Comparison of ENCODE assay signal across 8 cellular contexts in the genomic region with DNA sequence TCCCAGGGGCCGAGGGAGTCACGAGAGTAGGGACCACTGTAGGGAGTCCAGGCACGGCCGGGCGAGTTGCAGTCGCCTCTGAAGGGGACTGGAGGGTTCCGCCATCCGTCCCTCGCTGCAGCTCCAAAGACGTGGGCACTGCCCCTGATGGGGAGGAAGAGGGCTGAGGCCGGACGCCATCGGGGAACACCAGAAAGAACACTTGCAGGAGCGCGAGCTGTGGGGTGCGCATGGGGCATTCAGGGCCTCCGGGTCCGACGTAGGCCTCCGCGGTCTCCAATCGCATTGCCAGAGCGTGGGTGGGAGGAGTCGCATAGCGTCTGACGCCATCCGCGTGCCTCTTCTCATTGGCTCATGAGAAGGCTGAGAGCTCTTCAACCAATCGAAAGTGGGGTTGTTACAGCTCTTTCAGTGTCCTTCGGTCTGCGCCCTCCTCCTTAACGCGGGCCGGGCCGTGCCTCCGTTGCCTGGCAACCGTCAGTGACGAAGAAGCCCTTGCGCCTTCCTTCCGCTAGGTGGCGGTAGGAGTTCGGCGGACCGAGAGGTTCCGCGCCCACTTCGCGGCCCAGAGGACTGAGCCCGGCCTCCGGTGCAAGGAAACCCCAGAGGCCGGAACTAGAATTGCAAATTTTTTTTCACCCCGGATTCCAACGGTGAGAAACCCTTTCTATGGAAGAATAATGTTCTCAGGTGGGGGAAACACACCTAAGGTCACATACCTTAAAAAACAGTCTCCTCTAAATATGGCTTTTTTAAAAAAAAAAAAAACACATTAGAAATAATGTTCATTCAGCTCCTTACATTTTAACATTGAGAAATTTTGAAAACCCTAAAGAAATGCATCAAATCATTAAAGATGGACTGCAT. TPM values are rescaled to one million over a fixed set of nuclear protein-coding genes. Genes with fewer than 3 reads are reported as not detected.
A peak's percentile ranks its signal among the peaks of the same experiment; 100 is the strongest.
DNase-seq lines count a peak whose midpoint lies in the region; ATAC-seq lines count a peak whose summit lies in the region.

A gene with protein sequence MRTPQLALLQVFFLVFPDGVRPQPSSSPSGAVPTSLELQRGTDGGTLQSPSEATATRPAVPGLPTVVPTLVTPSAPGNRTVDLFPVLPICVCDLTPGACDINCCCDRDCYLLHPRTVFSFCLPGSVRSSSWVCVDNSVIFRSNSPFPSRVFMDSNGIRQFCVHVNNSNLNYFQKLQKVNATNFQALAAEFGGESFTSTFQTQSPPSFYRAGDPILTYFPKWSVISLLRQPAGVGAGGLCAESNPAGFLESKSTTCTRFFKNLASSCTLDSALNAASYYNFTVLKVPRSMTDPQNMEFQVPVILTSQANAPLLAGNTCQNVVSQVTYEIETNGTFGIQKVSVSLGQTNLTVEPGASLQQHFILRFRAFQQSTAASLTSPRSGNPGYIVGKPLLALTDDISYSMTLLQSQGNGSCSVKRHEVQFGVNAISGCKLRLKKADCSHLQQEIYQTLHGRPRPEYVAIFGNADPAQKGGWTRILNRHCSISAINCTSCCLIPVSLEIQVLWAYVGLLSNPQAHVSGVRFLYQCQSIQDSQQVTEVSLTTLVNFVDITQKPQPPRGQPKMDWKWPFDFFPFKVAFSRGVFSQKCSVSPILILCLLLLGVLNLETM (minus strand): TSS at position 260 of the 867 bp plus-strand sequence. CDS start 28 bp downstream, at position 232.

- DNase-seq in CMK (ENCODE audit: low read depth), result peak; percentile 99
- DNase-seq in HS-27A (ENCODE audit: low read depth), result peak; percentile 92
- peak; percentile 91 for DNase-seq in NK-92 (lab: John Stamatoyannopoulos, UW; ENCODE audit: unreplicated experiment)
- DNase-seq in activated CD8-positive, alpha-beta memory T cell treated with anti-CD3 and anti-CD28 coated beads for 24 hours, result peak; percentile 95
- peak; percentile 93 for DNase-seq in effector CD8-positive, alpha-beta T cell (lab: John Stamatoyannopoulos, UW)
- DNase-seq in lung microvascular endothelial cell (ENCODE audit: low read depth in 2 of 2), result peak; percentile 100
- peak; percentile 95 for DNase-seq in stimulated activated CD8-positive, alpha-beta memory T cell treated with anti-CD3 and anti-CD28 coated beads, Interleukin-12 subunit alpha, Interleukin-12 subunit beta, amount 100 ng/mL, for 1 hour (ENCODE audit: low read depth)

- peak; percentile 99 for ATAC-seq in GM19463 (IDR thresholded peaks at IDR 0.05; ENCODE audit: unreplicated experiment)

RNA-seq across cellular contexts. Expression of the gene that starts here (rescaled TPM):
- 37.7 and 39.9 TPM in 2 replicates for total RNA-seq in lung microvascular endothelial cell

Comparison
In these comparisons a context has a peak if more than half of its experiments do, and no peak if none do; other contexts are left out.
1. Peak in every context shown above with its lines: DNase-seq and ATAC-seq.